Comparison of ENCODE assay signal across 21 cellular contexts in genomic region chr18:56627991-56628390, GRCh38.
"Had no signal": no experiment of that assay in that cellular context is flagged by ENCODE, and none has a peak within 500 bp of the region (broad histone marks: within the 10 kb centered on the region; RNA-seq: fewer than 3 reads in every experiment).

No MANE protein-coding gene starts in this region.

- H3K4me1 ChIP-seq: prostate gland had no signal

- H3K27me3 ChIP-seq: brain microvascular endothelial cell, gastrocnemius medialis, ovary, right atrium auricular region, tibial artery had no signal

- H3K36me3 ChIP-seq: ovary, prostate gland had no signal

- ATAC-seq: activated CD4-positive, CD25-positive, alpha-beta regulatory T cell treated with anti-CD3 and anti-CD28 coated beads, Interleukin-2, amount 50 U/mL, for 24 hours; activated naive CD8-positive, alpha-beta T cell treated with anti-CD3 and anti-CD28 coated beads, Interleukin-2, amount 50 U/mL, for 24 hours; activated T-cell treated with anti-CD3 and anti-CD28 coated beads, Interleukin-2, amount 50 U/mL, for 72 hours; gastrocnemius medialis; natural killer cell treated with Interleukin-12 subunit alpha and Interleukin-12 subunit beta and Interleukin-15 and Interleukin-18, amount 100 ng/mL, for 72 hours had no signal

- H3K9me3 ChIP-seq: gastrocnemius medialis, ovary, prostate gland, right atrium auricular region, tibial artery had no signal

- H3K27ac ChIP-seq: brain microvascular endothelial cell, gastrocnemius medialis, ovary, prostate gland, right atrium auricular region, tibial artery, VCaP had no signal

- H3K4me3 ChIP-seq: gastrocnemius medialis, ovary, prostate gland, right atrium auricular region, tibial artery had no signal

- DNase-seq: activated CD4-positive, alpha-beta memory T cell treated with anti-CD3 and anti-CD28 coated beads, Interleukin-2, amount 10 ng/mL, durations not matched to agents 7 days and 5 days; activated CD4-positive, alpha-beta T cell treated with anti-CD3 and anti-CD28 coated beads, Interleukin-2, amount 10 ng/mL, durations not matched to agents 24 days and 14 days; activated effector memory CD4-positive, alpha-beta T cell treated with anti-CD3 and anti-CD28 coated beads, Interleukin-2, amount 50 U/mL, for 16 hours; activated naive CD4-positive, alpha-beta T cell treated with anti-CD3 and anti-CD28 coated beads, Interleukin-2, amount 50 U/mL, for 16 hours; activated naive CD8-positive, alpha-beta T cell treated with anti-CD3 and anti-CD28 coated beads, Interleukin-2, amount 50 U/mL, for 24 hours; activated T-cell treated with anti-CD3 and anti-CD28 coated beads, Interleukin-2, amount 50 U/mL, for 72 hours; brain microvascular endothelial cell; caudate nucleus; dermis blood vessel endothelial cell; effector CD8-positive, alpha-beta T cell; gastrocnemius medialis; hippocampal formation; ovary; stimulated activated CD4-positive, alpha-beta T cell treated with anti-CD3 and anti-CD28 coated beads, Interleukin-1b, Interleukin-23, amount 100 ng/mL, for 48 hours; substantia nigra; tibial artery had no signal
